ENCODE assay signal across 2 cellular contexts in genomic region chr7:148605350-148605749, GRCh38.
TF ChIP-seq lines count a peak whose summit lies in the region.

No MANE protein-coding gene starts in this region.

TF ChIP-seq in HepG2, 621 proteins besides CTCF, POLR2A, EP300 and RAD21:
- no peak for TF ChIP-seq KDM2A (CRISPR knock-in tag; IDR thresholded peaks at IDR 0.05; ENCODE audit: borderline replicate concordance, low read depth)
- no peak for TF ChIP-seq THYN1 (CRISPR knock-in tag; IDR thresholded peaks at IDR 0.05; ENCODE audit: borderline replicate concordance, low read depth)
- TF ChIP-seq ZNF343 (CRISPR knock-in tag; IDR thresholded peaks at IDR 0.05), result peak; percentile 95
- TF ChIP-seq ZNF350 (CRISPR knock-in tag; IDR thresholded peaks at IDR 0.05; ENCODE audit: borderline replicate concordance, low read depth), result no peak

TF ChIP-seq in H1, 55 proteins besides CTCF, POLR2A, EP300 and RAD21:
- TF ChIP-seq SIN3A (conservative IDR thresholded peaks at IDR 0.05 in 1 of 2, IDR thresholded peaks at IDR 0.05 in 1 of 2; ENCODE audit: low read depth in 1 of 2, low read length in 2 of 2), result no peak
- no peak for TF ChIP-seq E2F6 (IDR thresholded peaks at IDR 0.05)
- no peak for TF ChIP-seq MAX (IDR thresholded peaks at IDR 0.05)
- no peak for TF ChIP-seq YY1 (IDR thresholded peaks at IDR 0.05; ENCODE audit: low read depth, low read length)
- no peak for TF ChIP-seq FOSL1 (IDR thresholded peaks at IDR 0.05; ENCODE audit: insufficient read depth, low read depth, low read length)
- TF ChIP-seq HDAC6 (IDR thresholded peaks at IDR 0.05; ENCODE audit: low read depth, low read length), result no peak
